ENCODE assay signal across 1 cellular context in the genomic region with DNA sequence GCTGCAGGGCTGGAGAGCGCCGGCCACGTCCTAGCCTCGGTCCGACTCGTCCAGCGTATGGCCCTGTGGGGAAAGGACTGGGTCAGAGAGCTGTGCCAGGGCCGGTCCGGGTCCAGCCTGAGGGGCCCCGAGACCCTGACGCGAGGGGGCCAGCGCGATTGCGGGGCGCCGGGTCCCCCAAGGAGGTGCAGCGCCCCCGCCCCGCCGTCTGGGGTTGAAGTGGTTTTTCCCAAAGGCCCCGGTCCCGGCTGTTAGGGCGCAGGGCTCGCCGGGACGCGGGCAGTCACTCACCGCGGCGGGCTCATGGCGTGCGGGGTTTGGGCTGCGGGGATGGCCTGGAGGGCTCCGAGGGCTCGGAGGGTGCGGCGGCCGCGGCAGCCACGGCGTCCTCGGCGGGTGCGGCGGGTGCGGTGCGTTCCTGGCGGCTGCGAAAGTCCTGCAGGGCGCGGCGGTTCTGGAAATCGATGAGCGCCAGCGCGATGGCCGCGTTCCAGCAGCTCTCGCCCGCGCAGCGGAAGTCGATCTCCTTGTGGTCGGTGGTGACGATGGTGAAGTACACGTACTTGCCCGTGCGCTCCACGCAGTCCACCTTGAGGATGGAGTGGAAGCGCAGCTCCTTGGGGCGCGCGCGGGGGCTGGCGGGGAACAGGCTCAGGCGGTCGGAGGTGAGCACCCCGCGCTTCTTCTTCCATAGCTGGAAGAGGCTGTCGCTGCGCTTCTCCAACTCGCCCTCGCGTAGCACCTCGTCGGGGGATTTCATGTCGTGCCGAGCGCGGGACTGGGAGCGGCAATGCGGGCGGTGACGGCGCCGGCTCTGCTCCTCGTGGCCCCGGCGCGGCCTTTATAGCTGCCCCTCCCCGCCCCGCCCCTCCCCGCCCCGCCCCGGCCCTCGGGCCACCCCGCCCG.
TF ChIP-seq lines count a peak whose summit lies in the region.

A gene with protein sequence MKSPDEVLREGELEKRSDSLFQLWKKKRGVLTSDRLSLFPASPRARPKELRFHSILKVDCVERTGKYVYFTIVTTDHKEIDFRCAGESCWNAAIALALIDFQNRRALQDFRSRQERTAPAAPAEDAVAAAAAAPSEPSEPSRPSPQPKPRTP (minus strand): TSS at position 816 of the 906 bp plus-strand sequence. CDS start 56 bp downstream, at position 760.

TF ChIP-seq in GM23338, 12 proteins besides CTCF, POLR2A, EP300 and RAD21:
- TF ChIP-seq, protein P1, sequence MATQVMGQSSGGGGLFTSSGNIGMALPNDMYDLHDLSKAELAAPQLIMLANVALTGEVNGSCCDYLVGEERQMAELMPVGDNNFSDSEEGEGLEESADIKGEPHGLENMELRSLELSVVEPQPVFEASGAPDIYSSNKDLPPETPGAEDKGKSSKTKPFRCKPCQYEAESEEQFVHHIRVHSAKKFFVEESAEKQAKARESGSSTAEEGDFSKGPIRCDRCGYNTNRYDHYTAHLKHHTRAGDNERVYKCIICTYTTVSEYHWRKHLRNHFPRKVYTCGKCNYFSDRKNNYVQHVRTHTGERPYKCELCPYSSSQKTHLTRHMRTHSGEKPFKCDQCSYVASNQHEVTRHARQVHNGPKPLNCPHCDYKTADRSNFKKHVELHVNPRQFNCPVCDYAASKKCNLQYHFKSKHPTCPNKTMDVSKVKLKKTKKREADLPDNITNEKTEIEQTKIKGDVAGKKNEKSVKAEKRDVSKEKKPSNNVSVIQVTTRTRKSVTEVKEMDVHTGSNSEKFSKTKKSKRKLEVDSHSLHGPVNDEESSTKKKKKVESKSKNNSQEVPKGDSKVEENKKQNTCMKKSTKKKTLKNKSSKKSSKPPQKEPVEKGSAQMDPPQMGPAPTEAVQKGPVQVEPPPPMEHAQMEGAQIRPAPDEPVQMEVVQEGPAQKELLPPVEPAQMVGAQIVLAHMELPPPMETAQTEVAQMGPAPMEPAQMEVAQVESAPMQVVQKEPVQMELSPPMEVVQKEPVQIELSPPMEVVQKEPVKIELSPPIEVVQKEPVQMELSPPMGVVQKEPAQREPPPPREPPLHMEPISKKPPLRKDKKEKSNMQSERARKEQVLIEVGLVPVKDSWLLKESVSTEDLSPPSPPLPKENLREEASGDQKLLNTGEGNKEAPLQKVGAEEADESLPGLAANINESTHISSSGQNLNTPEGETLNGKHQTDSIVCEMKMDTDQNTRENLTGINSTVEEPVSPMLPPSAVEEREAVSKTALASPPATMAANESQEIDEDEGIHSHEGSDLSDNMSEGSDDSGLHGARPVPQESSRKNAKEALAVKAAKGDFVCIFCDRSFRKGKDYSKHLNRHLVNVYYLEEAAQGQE (IDR thresholded peaks at IDR 0.05; ENCODE audit: unreplicated experiment), result no peak
- TF ChIP-seq ZNF114 (CRISPR knock-in tag; IDR thresholded peaks at IDR 0.05) (no peak), CREB1 (CRISPR knock-in tag; IDR thresholded peaks at IDR 0.05; ENCODE audit: low read depth) (0 out of 2 replicates have a peak, but pooled peaks have one; percentile 21), ZNF331 (CRISPR knock-in tag; IDR thresholded peaks at IDR 0.05; ENCODE audit: low read depth) (no peak), EZH2phosphoT487 (IDR thresholded peaks at IDR 0.05; ENCODE audit: unreplicated experiment) (peak; percentile 68), NANOG (IDR thresholded peaks at IDR 0.05; ENCODE audit: borderline replicate concordance) (no peak), STAT1 (IDR thresholded peaks at IDR 0.05; ENCODE audit: unreplicated experiment) (no peak), POLR2AphosphoS5 (IDR thresholded peaks at IDR 0.05; ENCODE audit: low read depth) (peak; percentile 64), EZH2 (IDR thresholded peaks at IDR 0.05; ENCODE audit: low read depth, unreplicated experiment) (peak; percentile 67), JUNB (IDR thresholded peaks at IDR 0.05; ENCODE audit: unreplicated experiment) (no peak)
- TF ChIP-seq, protein P2, sequence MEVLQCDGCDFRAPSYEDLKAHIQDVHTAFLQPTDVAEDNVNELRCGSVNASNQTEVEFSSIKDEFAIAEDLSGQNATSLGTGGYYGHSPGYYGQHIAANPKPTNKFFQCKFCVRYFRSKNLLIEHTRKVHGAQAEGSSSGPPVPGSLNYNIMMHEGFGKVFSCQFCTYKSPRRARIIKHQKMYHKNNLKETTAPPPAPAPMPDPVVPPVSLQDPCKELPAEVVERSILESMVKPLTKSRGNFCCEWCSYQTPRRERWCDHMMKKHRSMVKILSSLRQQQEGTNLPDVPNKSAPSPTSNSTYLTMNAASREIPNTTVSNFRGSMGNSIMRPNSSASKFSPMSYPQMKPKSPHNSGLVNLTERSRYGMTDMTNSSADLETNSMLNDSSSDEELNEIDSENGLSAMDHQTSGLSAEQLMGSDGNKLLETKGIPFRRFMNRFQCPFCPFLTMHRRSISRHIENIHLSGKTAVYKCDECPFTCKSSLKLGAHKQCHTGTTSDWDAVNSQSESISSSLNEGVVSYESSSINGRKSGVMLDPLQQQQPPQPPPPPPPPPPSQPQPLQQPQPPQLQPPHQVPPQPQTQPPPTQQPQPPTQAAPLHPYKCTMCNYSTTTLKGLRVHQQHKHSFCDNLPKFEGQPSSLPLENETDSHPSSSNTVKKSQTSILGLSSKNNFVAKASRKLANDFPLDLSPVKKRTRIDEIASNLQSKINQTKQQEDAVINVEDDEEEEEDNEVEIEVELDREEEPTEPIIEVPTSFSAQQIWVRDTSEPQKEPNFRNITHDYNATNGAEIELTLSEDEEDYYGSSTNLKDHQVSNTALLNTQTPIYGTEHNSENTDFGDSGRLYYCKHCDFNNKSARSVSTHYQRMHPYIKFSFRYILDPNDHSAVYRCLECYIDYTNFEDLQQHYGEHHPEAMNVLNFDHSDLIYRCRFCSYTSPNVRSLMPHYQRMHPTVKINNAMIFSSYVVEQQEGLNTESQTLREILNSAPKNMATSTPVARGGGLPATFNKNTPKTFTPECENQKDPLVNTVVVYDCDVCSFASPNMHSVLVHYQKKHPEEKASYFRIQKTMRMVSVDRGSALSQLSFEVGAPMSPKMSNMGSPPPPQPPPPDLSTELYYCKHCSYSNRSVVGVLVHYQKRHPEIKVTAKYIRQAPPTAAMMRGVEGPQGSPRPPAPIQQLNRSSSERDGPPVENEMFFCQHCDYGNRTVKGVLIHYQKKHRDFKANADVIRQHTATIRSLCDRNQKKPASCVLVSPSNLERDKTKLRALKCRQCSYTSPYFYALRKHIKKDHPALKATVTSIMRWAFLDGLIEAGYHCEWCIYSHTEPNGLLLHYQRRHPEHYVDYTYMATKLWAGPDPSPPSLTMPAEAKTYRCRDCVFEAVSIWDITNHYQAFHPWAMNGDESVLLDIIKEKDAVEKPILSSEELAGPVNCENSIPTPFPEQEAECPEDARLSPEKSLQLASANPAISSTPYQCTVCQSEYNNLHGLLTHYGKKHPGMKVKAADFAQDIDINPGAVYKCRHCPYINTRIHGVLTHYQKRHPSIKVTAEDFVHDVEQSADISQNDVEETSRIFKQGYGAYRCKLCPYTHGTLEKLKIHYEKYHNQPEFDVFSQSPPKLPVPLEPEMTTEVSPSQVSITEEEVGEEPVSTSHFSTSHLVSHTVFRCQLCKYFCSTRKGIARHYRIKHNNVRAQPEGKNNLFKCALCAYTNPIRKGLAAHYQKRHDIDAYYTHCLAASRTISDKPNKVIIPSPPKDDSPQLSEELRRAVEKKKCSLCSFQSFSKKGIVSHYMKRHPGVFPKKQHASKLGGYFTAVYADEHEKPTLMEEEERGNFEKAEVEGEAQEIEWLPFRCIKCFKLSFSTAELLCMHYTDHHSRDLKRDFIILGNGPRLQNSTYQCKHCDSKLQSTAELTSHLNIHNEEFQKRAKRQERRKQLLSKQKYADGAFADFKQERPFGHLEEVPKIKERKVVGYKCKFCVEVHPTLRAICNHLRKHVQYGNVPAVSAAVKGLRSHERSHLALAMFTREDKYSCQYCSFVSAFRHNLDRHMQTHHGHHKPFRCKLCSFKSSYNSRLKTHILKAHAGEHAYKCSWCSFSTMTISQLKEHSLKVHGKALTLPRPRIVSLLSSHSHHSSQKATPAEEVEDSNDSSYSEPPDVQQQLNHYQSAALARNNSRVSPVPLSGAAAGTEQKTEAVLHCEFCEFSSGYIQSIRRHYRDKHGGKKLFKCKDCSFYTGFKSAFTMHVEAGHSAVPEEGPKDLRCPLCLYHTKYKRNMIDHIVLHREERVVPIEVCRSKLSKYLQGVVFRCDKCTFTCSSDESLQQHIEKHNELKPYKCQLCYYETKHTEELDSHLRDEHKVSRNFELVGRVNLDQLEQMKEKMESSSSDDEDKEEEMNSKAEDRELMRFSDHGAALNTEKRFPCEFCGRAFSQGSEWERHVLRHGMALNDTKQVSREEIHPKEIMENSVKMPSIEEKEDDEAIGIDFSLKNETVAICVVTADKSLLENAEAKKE (CRISPR knock-in tag; IDR thresholded peaks at IDR 0.05), result no peak
- TF ChIP-seq, protein P3, sequence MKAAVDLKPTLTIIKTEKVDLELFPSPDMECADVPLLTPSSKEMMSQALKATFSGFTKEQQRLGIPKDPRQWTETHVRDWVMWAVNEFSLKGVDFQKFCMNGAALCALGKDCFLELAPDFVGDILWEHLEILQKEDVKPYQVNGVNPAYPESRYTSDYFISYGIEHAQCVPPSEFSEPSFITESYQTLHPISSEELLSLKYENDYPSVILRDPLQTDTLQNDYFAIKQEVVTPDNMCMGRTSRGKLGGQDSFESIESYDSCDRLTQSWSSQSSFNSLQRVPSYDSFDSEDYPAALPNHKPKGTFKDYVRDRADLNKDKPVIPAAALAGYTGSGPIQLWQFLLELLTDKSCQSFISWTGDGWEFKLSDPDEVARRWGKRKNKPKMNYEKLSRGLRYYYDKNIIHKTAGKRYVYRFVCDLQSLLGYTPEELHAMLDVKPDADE (IDR thresholded peaks at IDR 0.05), result no peak
